ENCODE assay signal across 9 cellular contexts in the genomic region with DNA sequence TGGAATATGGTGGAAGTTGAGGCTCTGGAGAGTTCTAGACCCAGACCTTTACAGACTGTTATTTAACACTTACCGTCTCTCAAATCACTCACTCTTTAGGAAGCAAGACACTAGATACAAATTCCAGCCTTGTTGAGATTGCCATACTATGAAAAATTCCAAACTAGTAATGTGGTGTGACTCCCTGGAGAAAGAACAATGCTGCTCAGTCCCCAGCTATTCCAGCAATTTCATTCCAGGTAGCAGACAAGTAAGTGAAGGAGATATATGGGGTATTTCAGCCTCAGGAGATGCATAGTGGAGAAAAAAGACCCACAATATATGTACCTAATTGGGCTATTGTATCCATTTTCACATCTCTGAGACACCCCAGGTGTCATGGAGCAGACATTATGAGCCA.
"Had no signal": no experiment of that assay in that cellular context is flagged by ENCODE, and none has a peak within 500 bp of the region (broad histone marks: within the 10 kb centered on the region; RNA-seq: fewer than 3 reads in every experiment).

No MANE protein-coding gene starts in this region.

- H3K4me1 Mint-ChIP-seq: IgD-negative memory B cell had no signal

- H3K9ac ChIP-seq: KMS-11 had no signal

- H3K4me3 Mint-ChIP-seq: IgD-negative memory B cell had no signal

- H3K27ac ChIP-seq: HL-60, KMS-11 had no signal

- H3K4me2 ChIP-seq: KMS-11 had no signal

- H3K27me3 Mint-ChIP-seq: IgD-negative memory B cell had no signal

- FAIRE-seq: HepG2, HTR-8/SVneo, K562 had no signal

- H3K36me3 Mint-ChIP-seq: IgD-negative memory B cell had no signal

- DNase-seq: IMR-90, KBM-7, KG1 had no signal

- H3K27ac Mint-ChIP-seq: IgD-negative memory B cell had no signal

- H3K4me3 ChIP-seq: K562 had no signal
